9 cellular contexts compared by ENCODE assay signal in genomic region chr6:106102034-106102433, GRCh38. TPM values are rescaled to one million over a fixed set of nuclear protein-coding genes. Genes with fewer than 3 reads are reported as not detected.
A peak's percentile ranks its signal among the peaks of the same experiment; 100 is the strongest.
DNase-seq lines count a peak whose midpoint lies in the region; ATAC-seq and TF ChIP-seq lines count a peak whose summit lies in the region.
"Had no signal": no experiment of that assay in that cellular context is flagged by ENCODE, and none has a peak within 500 bp of the region (broad histone marks: within the 10 kb centered on the region; RNA-seq: fewer than 3 reads in every experiment).

No MANE protein-coding gene starts in this region.

- no peaks in the 10 kb centered on the region for H3K9me3 ChIP-seq in CD4-positive, alpha-beta T cell (ENCODE audit: control insufficient read depth, low read length)
- H3K9me3 ChIP-seq in duodenal mucosa (ENCODE audit: control insufficient read depth in 1 of 2, low read length in 2 of 2), result no peaks in the 10 kb centered on the region
- no peaks in the 10 kb centered on the region for H3K9me3 ChIP-seq in testis
- no peaks in the 10 kb centered on the region for H3K9me3 ChIP-seq in OCI-LY7 (ENCODE audit: low read length)

- H3K27ac Mint-ChIP-seq in CD4-positive, alpha-beta T cell, result peak overlapping the region; percentile 95

- H2AFZ ChIP-seq in OCI-LY7 (ENCODE audit: low read length), result no peak overlapping the region

- WGBS in testis, 2 donors, result 87 to 92% methylated on average over 5 of the region's 5 CpGs

- peaks cover 28 to 42% of the 10 kb centered on the region in 2 donors for H3K4me1 ChIP-seq in duodenal mucosa (ENCODE audit: control insufficient read depth in 1 of 2, insufficient read depth in 2 of 2, low read length in 2 of 2)
- H3K4me1 ChIP-seq in testis, result no peaks in the 10 kb centered on the region
- peaks cover 27% of the 10 kb centered on the region for H3K4me1 ChIP-seq in OCI-LY7 (ENCODE audit: insufficient read depth, low read length, poor library complexity, severe bottlenecking)

- H4K20me1 ChIP-seq in OCI-LY7 (ENCODE audit: insufficient read depth, low read length), result no peaks in the 10 kb centered on the region
- H4K20me1 ChIP-seq: BLaER1 had no signal

- no peaks in the 10 kb centered on the region for H3K79me2 ChIP-seq in OCI-LY7 (ENCODE audit: insufficient read depth, low read depth, low read length)

- TF ChIP-seq CTCF in CD4-positive, alpha-beta T cell (IDR thresholded peaks at IDR 0.05), result no peak
- TF ChIP-seq CTCF in testis (IDR thresholded peaks at IDR 0.05) (no peak), OCI-LY7 (conservative IDR thresholded peaks at IDR 0.05; ENCODE audit: low read length) (no peak)

- H3K27ac ChIP-seq in CD4-positive, alpha-beta T cell (ENCODE audit: low read depth, low read length), result no peak overlapping the region
- H3K27ac ChIP-seq in duodenal mucosa (ENCODE audit: low read depth, low read length), result peak overlapping the region; percentile 3
- no peak overlapping the region for H3K27ac ChIP-seq in testis
- no peak overlapping the region for H3K27ac ChIP-seq in OCI-LY7 (ENCODE audit: low read depth, low read length, poor library complexity, severe bottlenecking)
- H3K27ac ChIP-seq: BLaER1 had no signal

- no peak overlapping the region for H3K9ac ChIP-seq in duodenal mucosa (ENCODE audit: low read depth in 1 of 2, low read length in 2 of 2)
- H3K9ac ChIP-seq: BLaER1 had no signal

- CTCF ChIA-PET in CD4-positive, alpha-beta T cell (lab: Charles Lee), result interaction anchor here (1.0 to 1.8 kb wide), 3 partner anchors 16 to 121 kb away, joined by 3 to 4 read pairs (median 3); no protein-coding TSS in a partner anchor
- CTCF ChIA-PET in OCI-LY7 (lab: Charles Lee; ENCODE audit: unreplicated experiment), result no interaction called here

- no peak overlapping the region for H3K4me2 ChIP-seq in OCI-LY7 (ENCODE audit: low read length)
- H3K4me2 ChIP-seq: BLaER1 had no signal

- H3K27me3 Mint-ChIP-seq in CD4-positive, alpha-beta T cell, result no peaks in the 10 kb centered on the region

- no peaks in the 10 kb centered on the region for H3K9me2 ChIP-seq in OCI-LY7 (ENCODE audit: insufficient read depth, low read length)

- no peak for DNase-seq in CD4-positive, alpha-beta T cell
- no peak for DNase-seq in inferior parietal cortex (ENCODE audit: extremely low spot score)
- no peak for DNase-seq in testis
- no peak for DNase-seq in OCI-LY7 (ENCODE audit: low spot score)
- no peak for DNase-seq in NCI-H1105 treated with DMSO at 0.1 percent for 48 hours (lab: John Stamatoyannopoulos, UW)

- H3K4me1 Mint-ChIP-seq in CD4-positive, alpha-beta T cell (ENCODE audit: low read depth), result peaks cover 84% of the 10 kb centered on the region

- no peak for TF ChIP-seq POLR2A in testis (IDR thresholded peaks at IDR 0.05)

- ATAC-seq in CD4-positive, alpha-beta T cell (ENCODE audit: poor library complexity), result no peak
- ATAC-seq in GM19455 (IDR thresholded peaks at IDR 0.05; ENCODE audit: unreplicated experiment) (peak; percentile 73), HG03354 (IDR thresholded peaks at IDR 0.05; ENCODE audit: poor library complexity, severe bottlenecking, unreplicated experiment) (peak; percentile 72)

- H3K4me3 ChIP-seq in duodenal mucosa (ENCODE audit: low read depth in 1 of 2, low read length in 2 of 2) (peak overlapping the region; percentile 25 to 37), testis (no peak overlapping the region), OCI-LY7 (ENCODE audit: low read depth, low read length, poor library complexity, severe bottlenecking) (no peak overlapping the region)
- H3K4me3 ChIP-seq: BLaER1 had no signal

- H3K36me3 ChIP-seq in duodenal mucosa (ENCODE audit: control insufficient read depth in 1 of 2, insufficient read depth in 2 of 2, low read length in 2 of 2), result peaks cover 27 to 30% of the 10 kb centered on the region in 2 donors
- no peaks in the 10 kb centered on the region for H3K36me3 ChIP-seq in testis (ENCODE audit: low read depth, missing control alignments)
- H3K36me3 ChIP-seq in OCI-LY7 (ENCODE audit: insufficient read depth, low read length), result peaks cover 5% of the 10 kb centered on the region; the same call in 1 of the 2 replicates

- H3K4me3 Mint-ChIP-seq in CD4-positive, alpha-beta T cell, result peak overlapping the region; percentile 90

- no TSS peak for BruUV-seq in OCI-LY7 (replicated peaks; lab: Mats Ljungman, UMichigan)

- POLR2A ChIA-PET in CD4-positive, alpha-beta T cell (lab: Charles Lee), result interaction anchor here (0.6 to 2.7 kb wide), 4 partner anchors 9 to 108 kb away, joined by 5 to 13 read pairs (median 9); no protein-coding TSS in a partner anchor
- POLR2A ChIA-PET in OCI-LY7 (lab: Charles Lee), result no interaction called here

- peaks cover 65% of the 10 kb centered on the region for H3K36me3 Mint-ChIP-seq in CD4-positive, alpha-beta T cell (ENCODE audit: low read depth)

- H3K27me3 ChIP-seq in CD4-positive, alpha-beta T cell (ENCODE audit: control insufficient read depth, insufficient read depth, low read length), result no peaks in the 10 kb centered on the region
- H3K27me3 ChIP-seq in duodenal mucosa (ENCODE audit: control insufficient read depth in 1 of 2, insufficient read depth in 2 of 2, low read length in 2 of 2), result no peaks in the 10 kb centered on the region
- H3K27me3 ChIP-seq in testis, result no peaks in the 10 kb centered on the region
- H3K27me3 ChIP-seq: BLaER1 had no signal

- no peaks in the 10 kb centered on the region for H3K9me3 Mint-ChIP-seq in CD4-positive, alpha-beta T cell

- intact Hi-C loops in CD4-positive, alpha-beta T cell (cut with DNase I, micrococcal nuclease), result loop anchor here in 1 of 2 experiments (10.0 kb wide), 1 partner anchor 413 kb away; no protein-coding TSS in a partner anchor
- intact Hi-C loops in testis (cut with DNase I; ENCODE audit: low total_unique reads) (no loop called here), OCI-LY7 (cut with micrococcal nuclease; ENCODE audit: unreplicated experiment) (no loop called here)

RNA-seq across cellular contexts. Expression of gene PRDM1, which starts 15.9 kb away (rescaled TPM):
- total RNA-seq in CD4-positive, alpha-beta T cell, result 10 to 100 TPM; 69.9 to 83.4 TPM
- total RNA-seq in testis (1 to 10 TPM; 3.5 to 4.1 TPM), OCI-LY7 (2022) (1.9 and 3.3 TPM in 2 replicates)
- polyA plus RNA-seq in testis (ENCODE audit: insufficient read depth, low read depth, low replicate concordance), result 3.3 TPM
- 1.5 and 2.2 TPM in 2 replicates for total RNA-seq in OCI-LY7 (2014; rRNA removed; shearing (Covaris generic))

Comparison
In these comparisons a context has a peak if more than half of its experiments do, and no peak if none do; other contexts are left out.
1. H3K4me3 ChIP-seq: peak in duodenal mucosa (2 of 2); none in testis (0 of 2) and OCI-LY7 (single experiment).
2. RNA of gene PRDM1, which starts 15.9 kb away (total RNA-seq): 69.9 to 83.4 TPM in CD4-positive, alpha-beta T cell; 3.5 to 4.1 TPM in testis and 1.5 to 3.3 TPM in OCI-LY7; every median in the first group is over 10 times any median in the second.